Comparison of ENCODE assay signal across 8 cellular contexts in genomic region chr2:96951125-96951654, GRCh38. TPM values are rescaled to one million over a fixed set of nuclear protein-coding genes. Genes with fewer than 3 reads are reported as not detected.
A peak's percentile ranks its signal among the peaks of the same experiment; 100 is the strongest.
DNase-seq lines count a peak whose midpoint lies in the region; ATAC-seq and TF ChIP-seq lines count a peak whose summit lies in the region.

No MANE protein-coding gene starts in this region.

- H3K36me3 ChIP-seq in colonic mucosa (no peaks in the 10 kb centered on the region), liver (ENCODE audit: control insufficient read depth in 4 of 4, insufficient read depth in 3 of 4, low read depth in 1 of 4, low read length in 3 of 4) (no peaks in the 10 kb centered on the region)

- peak; percentile 57 for ATAC-seq in HG02642 (IDR thresholded peaks at IDR 0.05; ENCODE audit: poor library complexity, unreplicated experiment)
- ATAC-seq in GM21367 (IDR thresholded peaks at IDR 0.05; ENCODE audit: unreplicated experiment), result no peak

- peak; percentile 91 to 99 for TF ChIP-seq RAD21 in liver (IDR thresholded peaks at IDR 0.05)

- H3K27ac ChIP-seq in colonic mucosa (no peak overlapping the region), liver (ENCODE audit: low read depth in 1 of 2, low read length in 2 of 2) (no peak overlapping the region)

- H3K4me1 ChIP-seq in colonic mucosa, result peaks cover 16% of the 10 kb centered on the region
- no peaks in the 10 kb centered on the region for H3K4me1 ChIP-seq in liver (ENCODE audit: control insufficient read depth in 4 of 4, insufficient read depth in 4 of 4, low read length in 3 of 4)

- peak; percentile 81 for DNase-seq in COR-L47 (lab: John Stamatoyannopoulos, UW)
- peak; percentile 49 for DNase-seq in NCI-H460 (ENCODE audit: extremely low read depth, low read depth)
- DNase-seq in activated CD4-positive, alpha-beta T cell treated with anti-CD3 and anti-CD28 coated beads, Interleukin-2, amount 50 U/mL, for 1 hour, result peak; percentile 76
- peak; percentile 75 for DNase-seq in colonic mucosa
- DNase-seq in stimulated activated CD4-positive, alpha-beta T cell treated with anti-CD3 and anti-CD28 coated beads, TNF-alpha, amount 100 ng/mL, for 24 hours (ENCODE audit: low read depth in 3 of 3), result peak; percentile 47 to 73 (median 60)

- H3K4me3 ChIP-seq in colonic mucosa (no peak overlapping the region), liver (ENCODE audit: low read depth in 1 of 3, low read length in 3 of 3) (no peak overlapping the region)

- 36% methylated on average over 16 of the region's 16 CpGs for WGBS in liver

- no peaks in the 10 kb centered on the region for H3K27me3 ChIP-seq in colonic mucosa
- no peaks in the 10 kb centered on the region for H3K27me3 ChIP-seq in liver (ENCODE audit: control insufficient read depth in 4 of 4, insufficient read depth in 4 of 4, low read length in 3 of 4)

- no peak overlapping the region for H3K9ac ChIP-seq in colonic mucosa (ENCODE audit: low read depth in 2 of 2, low read length in 2 of 2)
- H3K9ac ChIP-seq in liver (ENCODE audit: low read depth in 1 of 2, low read length in 2 of 2), result no peak overlapping the region

- TF ChIP-seq CTCF in colonic mucosa (IDR thresholded peaks at IDR 0.05), result peak; percentile 84
- peak; percentile 77 for TF ChIP-seq CTCF in liver (IDR thresholded peaks at IDR 0.05; ENCODE audit: low read depth, low read length, missing input control)

- no peaks in the 10 kb centered on the region for H3K9me3 ChIP-seq in colonic mucosa
- H3K9me3 ChIP-seq in liver (ENCODE audit: control insufficient read depth in 4 of 4, low read length in 3 of 4), result no peaks in the 10 kb centered on the region

- intact Hi-C loops in colonic mucosa (cut with DNase I), result no loop called here

TF ChIP-seq in liver, 16 proteins besides CTCF, POLR2A, EP300 and RAD21:
- no peak for TF ChIP-seq ATF3 (IDR thresholded peaks at IDR 0.05)
- TF ChIP-seq GABPA (IDR thresholded peaks at IDR 0.05 in 1 of 2, conservative IDR thresholded peaks at IDR 0.05 in 1 of 2), result no peak
- peak in 1 of 2 donors; percentile 12 for TF ChIP-seq RXRA (IDR thresholded peaks at IDR 0.05)
- TF ChIP-seq SP1 (IDR thresholded peaks at IDR 0.05), result no peak
- no peak for TF ChIP-seq FOXA2 (IDR thresholded peaks at IDR 0.05)
- TF ChIP-seq ZBTB33 (IDR thresholded peaks at IDR 0.05), result no peak
- TF ChIP-seq YY1 (IDR thresholded peaks at IDR 0.05), result no peak
TF ChIP-seq in liver: peak in this region for 1.

RNA-seq across cellular contexts. Expression of gene FAM178B, which starts 35.2 kb away (rescaled TPM):
- not detected in 2 replicates for total RNA-seq in NCI-H460 (2014; rRNA removed; shearing (Covaris generic))
- polyA plus RNA-seq in NCI-H460 (2014; cell fraction: nucleus; rRNA removed), result not detected in 2 replicates
- under 1 TPM in 1 of 2 donors, not detected in 1; 0.84 TPM for total RNA-seq in colonic mucosa
- total RNA-seq in liver, result 10 to 100 TPM in 1 of 2 donors, not detected in 1; 27.3 TPM
- polyA plus RNA-seq in liver, result not detected
